Comparison of ENCODE assay signal across 4 cellular contexts in the genomic region with DNA sequence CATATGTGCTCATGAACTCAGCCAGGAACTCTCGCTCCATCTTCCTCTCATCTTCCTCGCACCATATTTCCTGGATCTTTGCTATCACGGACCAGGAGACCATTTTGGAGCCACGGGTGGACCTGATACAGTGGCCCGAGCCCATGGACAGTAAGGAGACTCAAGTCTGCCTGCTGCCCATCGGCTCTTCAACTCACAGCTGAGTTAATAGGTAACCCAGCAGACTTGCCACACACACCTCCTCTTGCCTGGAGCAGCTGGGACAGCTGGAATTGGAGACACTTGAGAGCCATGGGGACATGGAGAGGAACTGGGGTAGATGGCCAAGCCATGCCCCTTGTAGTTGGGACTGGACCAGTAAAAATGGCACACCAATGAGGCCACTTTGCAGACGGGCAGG.
DNase-seq lines count a peak whose midpoint lies in the region; ATAC-seq and TF ChIP-seq lines count a peak whose summit lies in the region.
"Not testable (repeated sequence)": the region's sequence is repeated elsewhere in the genome, so short reads cannot be mapped to it uniquely, and the experiment has no call there.

No MANE protein-coding gene starts in this region.

- not testable (repeated sequence) for H3K9me3 Mint-ChIP-seq in osteocyte (ENCODE audit: unreplicated experiment)

- intact Hi-C loops in left ventricle myocardium inferior (cut with micrococcal nuclease), result not testable (repeated sequence)

- H3K4me3 ChIP-seq in left ventricle myocardium inferior; liver (ENCODE audit: low read depth in 1 of 3, low read length in 3 of 3): not testable (repeated sequence)

- 56% methylated on average over 6 of the region's 7 CpGs for WGBS in liver

- not testable (repeated sequence) for H3K36me3 ChIP-seq in left ventricle myocardium inferior; liver (ENCODE audit: control insufficient read depth in 4 of 4, insufficient read depth in 3 of 4, low read depth in 1 of 4, low read length in 3 of 4)

- TF ChIP-seq RAD21 in liver (IDR thresholded peaks at IDR 0.05), result not testable (repeated sequence)

- H3K4me1 ChIP-seq in left ventricle myocardium inferior, result peaks cover 14% of the 10 kb centered on the region
- not testable (repeated sequence) for H3K4me1 ChIP-seq in liver (ENCODE audit: control insufficient read depth in 4 of 4, insufficient read depth in 4 of 4, low read length in 3 of 4)

- H3K27ac ChIP-seq in left ventricle myocardium inferior (replicated peaks) (peak overlapping the region; percentile 82), liver (ENCODE audit: low read depth in 1 of 2, low read length in 2 of 2) (peak overlapping the region; percentile 20 to 46)

- TF ChIP-seq CTCF in left ventricle myocardium inferior (IDR thresholded peaks at IDR 0.05; ENCODE audit: borderline replicate concordance); liver (IDR thresholded peaks at IDR 0.05; ENCODE audit: low read depth, low read length, missing input control); osteocyte (IDR thresholded peaks at IDR 0.05): not testable (repeated sequence)

- H3K27me3 ChIP-seq in left ventricle myocardium inferior (ENCODE audit: low read depth); liver (ENCODE audit: control insufficient read depth in 4 of 4, insufficient read depth in 4 of 4, low read length in 3 of 4): not testable (repeated sequence)

- not testable (repeated sequence) for H3K9ac ChIP-seq in liver (ENCODE audit: low read depth in 1 of 2, low read length in 2 of 2)

- not testable (repeated sequence) for H3K36me3 Mint-ChIP-seq in osteocyte (ENCODE audit: unreplicated experiment)

- DNase-seq in left ventricle myocardium inferior, result not testable (repeated sequence)
- DNase-seq in left lobe of liver (ENCODE audit: low spot score), result peak; percentile 53
- DNase-seq in osteocyte (ENCODE audit: extremely low spot score, unreplicated experiment), result peak; percentile 13

- not testable (repeated sequence) for H3K27me3 Mint-ChIP-seq in osteocyte (ENCODE audit: unreplicated experiment)

- H3K4me1 Mint-ChIP-seq in osteocyte (ENCODE audit: unreplicated experiment), result not testable (repeated sequence)

- not testable (repeated sequence) for H3K27ac Mint-ChIP-seq in osteocyte (ENCODE audit: unreplicated experiment)

- ATAC-seq in left lobe of liver, result not testable (repeated sequence)

- not testable (repeated sequence) for H3K4me3 Mint-ChIP-seq in osteocyte (ENCODE audit: unreplicated experiment)

- H3K9me3 ChIP-seq in left ventricle myocardium inferior (replicated peaks); liver (ENCODE audit: control insufficient read depth in 4 of 4, low read length in 3 of 4): not testable (repeated sequence)
